ENCODE assay signal across 8 cellular contexts in genomic region chr2:217218269-217219140, GRCh38.
A peak's percentile ranks its signal among the peaks of the same experiment; 100 is the strongest.
DNase-seq lines count a peak whose midpoint lies in the region; ATAC-seq and TF ChIP-seq lines count a peak whose summit lies in the region.

No MANE protein-coding gene starts in this region.

- intact Hi-C loops in right cardiac atrium (cut with DNase I): no loop called here

- no peak overlapping the region for H3K9ac ChIP-seq in mesendoderm (ENCODE audit: low read length)

- peak; percentile 63 for ATAC-seq in GM18511 (IDR thresholded peaks at IDR 0.05; ENCODE audit: unreplicated experiment)
- peak; percentile 53 to 67 for ATAC-seq in right cardiac atrium

- WGBS in right cardiac atrium: 74% methylated on average over 5 of the region's 5 CpGs
- no CpG with 5 or more reads among the region's 5 CpGs for WGBS in mesendoderm (ENCODE audit: extremely low coverage, insufficient coverage, low lambda C conversion rate)

- H2BK15ac ChIP-seq in mesendoderm (replicated peaks; ENCODE audit: low read depth): no peak overlapping the region

- H4K5ac ChIP-seq in mesendoderm (ENCODE audit: low read length): no peak overlapping the region

- H3K23ac ChIP-seq in mesendoderm (ENCODE audit: low read length): no peak overlapping the region

- no peak overlapping the region for H4K8ac ChIP-seq in mesendoderm (ENCODE audit: low read depth, low read length)

- no peaks in the 10 kb centered on the region for H3K9me3 ChIP-seq in HEK293 (ENCODE audit: control insufficient read depth, insufficient read depth, low read depth, low read length)
- no peaks in the 10 kb centered on the region for H3K9me3 ChIP-seq in MG63
- no peaks in the 10 kb centered on the region for H3K9me3 ChIP-seq in right cardiac atrium (ENCODE audit: control insufficient read depth, low read length)

- no peak overlapping the region for H2BK120ac ChIP-seq in mesendoderm (ENCODE audit: low read depth, low read length)

- H3K36me3 ChIP-seq in HEK293 (ENCODE audit: control insufficient read depth in 2 of 2, insufficient read depth in 1 of 2, low read length in 2 of 2): no peaks in the 10 kb centered on the region
- H3K36me3 ChIP-seq in MG63: no peaks in the 10 kb centered on the region
- no peaks in the 10 kb centered on the region for H3K36me3 ChIP-seq in mesendoderm (ENCODE audit: control insufficient read depth, insufficient read depth, low read length)

- no peak for TF ChIP-seq CTCF in HEK293 (tag by site-specific recombination; IDR thresholded peaks at IDR 0.05)

- CTCF ChIA-PET in HEK293 (lab: Yijun Ruan, JAX): interaction anchor here (0.7 kb wide), 2 partner anchors 50 to 495 kb away, joined by 3 read pairs; no protein-coding TSS in a partner anchor

- no peaks in the 10 kb centered on the region for H3K79me1 ChIP-seq in mesendoderm (ENCODE audit: low read length)

- H3K27me3 ChIP-seq in MG63: no peaks in the 10 kb centered on the region
- no peaks in the 10 kb centered on the region for H3K27me3 ChIP-seq in right cardiac atrium (ENCODE audit: control insufficient read depth, insufficient read depth)
- no peaks in the 10 kb centered on the region for H3K27me3 ChIP-seq in mesendoderm (ENCODE audit: insufficient read depth, low read length, poor library complexity)

- H3K18ac ChIP-seq in mesendoderm (ENCODE audit: low read length): no peak overlapping the region

- no peak overlapping the region for H2BK5ac ChIP-seq in mesendoderm (ENCODE audit: low read length)

- no peak overlapping the region for H3K4me2 ChIP-seq in mesendoderm (ENCODE audit: low read length)

- H3K4me3 ChIP-seq in HEK293 (ENCODE audit: low read depth, low read length) (no peak overlapping the region), MG63 (no peak overlapping the region), right cardiac atrium (ENCODE audit: low read length) (no peak overlapping the region), mesendoderm (ENCODE audit: low read length) (no peak overlapping the region)

- H3K79me2 ChIP-seq in mesendoderm (ENCODE audit: control insufficient read depth, insufficient read depth, low read length): no peaks in the 10 kb centered on the region

- H3K27ac ChIP-seq in HEK293 (ENCODE audit: extremely low read depth, low read depth, low read length): no peak overlapping the region
- no peak overlapping the region for H3K27ac ChIP-seq in right cardiac atrium (ENCODE audit: low read length)
- no peak overlapping the region for H3K27ac ChIP-seq in mesendoderm (ENCODE audit: low read depth, low read length)

- DNase-seq in MG63 (peak; percentile 45), right cardiac atrium (peak in 1 of 3 donors; percentile 14), mesendoderm (no peak), NCI-H1105 (lab: John Stamatoyannopoulos, UW) (no peak), NCI-H2081 treated with DMSO at 0.1 percent for 48 hours (lab: John Stamatoyannopoulos, UW) (no peak), NCI-H2107 (lab: John Stamatoyannopoulos, UW) (no peak)

- H3K56ac ChIP-seq in mesendoderm (ENCODE audit: low read length): no peak overlapping the region

- H3K4me1 ChIP-seq in HEK293 (ENCODE audit: control insufficient read depth, insufficient read depth, low read length) (no peaks in the 10 kb centered on the region), right cardiac atrium (ENCODE audit: control insufficient read depth, insufficient read depth, low read length) (peaks cover 2% of the 10 kb centered on the region), mesendoderm (ENCODE audit: control insufficient read depth, low read depth, low read length) (no peaks in the 10 kb centered on the region)

- H3K4ac ChIP-seq in mesendoderm (ENCODE audit: low read depth, low read length): no peak overlapping the region

- no peak overlapping the region for H2AK5ac ChIP-seq in mesendoderm (ENCODE audit: low read length)

- POLR2A ChIA-PET in HEK293 (lab: Yijun Ruan, JAX): no interaction called here

TF ChIP-seq in HEK293, 187 proteins besides CTCF, POLR2A, EP300 and RAD21:
- TF ChIP-seq ZNF433 (tag by site-specific recombination; IDR thresholded peaks at IDR 0.05; ENCODE audit: low read depth): no peak
- TF ChIP-seq ZIC2 (tag by site-specific recombination; IDR thresholded peaks at IDR 0.05): peak; percentile 45
